Comparison of ENCODE assay signal across 24 cellular contexts in genomic region chr16:27083861-27084261, GRCh38. TPM values are rescaled to one million over a fixed set of nuclear protein-coding genes. Genes with fewer than 3 reads are reported as not detected.
DNase-seq lines count a peak whose midpoint lies in the region; ATAC-seq and TF ChIP-seq lines count a peak whose summit lies in the region.
"Had no signal": no experiment of that assay in that cellular context is flagged by ENCODE, and none has a peak within 500 bp of the region (broad histone marks: within the 10 kb centered on the region; RNA-seq: fewer than 3 reads in every experiment).

No MANE protein-coding gene starts in this region.

- no peak overlapping the region for H2BK5ac ChIP-seq in neuronal stem cell (ENCODE audit: low read length)

- 32 to 40% methylated on average over 11 of the region's 11 CpGs for WGBS in heart right ventricle, 2 donors
- no CpG with 5 or more reads among the region's 11 CpGs for WGBS in neuronal stem cell (ENCODE audit: extremely low coverage in 2 of 2, insufficient read length in 2 of 2, insufficient replicate concordance in 1 of 2), 2 donors

- no peak for TF ChIP-seq RAD21 in HCT116 (IDR thresholded peaks at IDR 0.05; ENCODE audit: low read depth)

- no peak overlapping the region for H3K23ac ChIP-seq in neuronal stem cell (ENCODE audit: low read depth, low read length, poor library complexity)

- DNase-seq in HCT116 (ENCODE audit: low read depth, low spot score) = no peak
- DNase-seq in SJCRH30 = peak; percentile 10 to 48
- DNase-seq in heart right ventricle = peak; percentile 16 to 31
- peak; percentile 52 for DNase-seq in neuronal stem cell (ENCODE audit: low spot score)
- DNase-seq in activated CD4-positive, alpha-beta T cell treated with anti-CD3 and anti-CD28 coated beads, Interleukin-2, amount 10 ng/mL, durations not matched to agents 7 days and 5 days = no peak
- DNase-seq in mucosa of gallbladder (ENCODE audit: low spot score) = no peak
- DNase-seq: activated CD4-positive, CD25-positive, alpha-beta regulatory T cell treated with anti-CD3 and anti-CD28 coated beads, Interleukin-2, amount 50 U/mL, for 72 hours; brain microvascular endothelial cell; dermis blood vessel endothelial cell; gastrocnemius medialis; GDM1; naive thymus-derived CD8-positive, alpha-beta T cell; NCI-H187; NCI-H510A treated with DMSO at 0.1 percent for 48 hours; OCI-M1 had no signal

- H3K4me3 Mint-ChIP-seq in activated T-helper 17 cell treated with anti-CD3 and anti-CD28 coated beads, Interleukin-2, amount 50 U/mL, for 72 hours = no peak overlapping the region
- no peak overlapping the region for H3K4me3 Mint-ChIP-seq in activated CD4-positive, alpha-beta T cell treated with anti-CD3 and anti-CD28 coated beads, Interleukin-2, amount 10 ng/mL, durations not matched to agents 7 days and 5 days
- H3K4me3 Mint-ChIP-seq: activated T-helper 1 cell treated with anti-CD3 and anti-CD28 coated beads, Interleukin-12 subunit alpha, Interleukin-12 subunit beta, Interleukin-2, Interleukin-4 antibody, amounts not matched to agents 30 ng/mL and 10 ng/mL and 1 ng/mL, durations not matched to agents 14 hours and 24 hours and 36 hours; IgD-negative memory B cell; naive thymus-derived CD8-positive, alpha-beta T cell had no signal

- H2BK120ac ChIP-seq in neuronal stem cell (ENCODE audit: low read depth, low read length) = no peak overlapping the region

- H3K9ac ChIP-seq in HCT116 (ENCODE audit: low read length) (no peak overlapping the region), neuronal stem cell (ENCODE audit: low read depth, low read length, poor library complexity) (no peak overlapping the region)
- H3K9ac ChIP-seq: BLaER1 had no signal

- H3K9me3 ChIP-seq in HCT116 (ENCODE audit: control insufficient read depth in 1 of 2, insufficient read depth in 1 of 2, low read depth in 1 of 2, low read length in 2 of 2) = no peaks in the 10 kb centered on the region
- H3K9me3 ChIP-seq in SJCRH30 (replicated peaks) = no peaks in the 10 kb centered on the region
- H3K9me3 ChIP-seq in heart right ventricle = no peaks in the 10 kb centered on the region
- no peaks in the 10 kb centered on the region for H3K9me3 ChIP-seq in neuronal stem cell (replicated peaks in 1 of 2; ENCODE audit: control insufficient read depth in 2 of 2, insufficient read depth in 1 of 2, low read depth in 1 of 2, low read length in 2 of 2)
- H3K9me3 ChIP-seq: BLaER1, gastrocnemius medialis, prostate gland, SJSA1 had no signal

- no peak overlapping the region for H4K8ac ChIP-seq in neuronal stem cell (ENCODE audit: low read depth, low read length)

- no peak overlapping the region for H3K4me2 ChIP-seq in HCT116 (ENCODE audit: low read length)
- peak overlapping the region; percentile 37 for H3K4me2 ChIP-seq in neuronal stem cell (ENCODE audit: insufficient read depth, low read length, poor library complexity, severe bottlenecking)
- H3K4me2 ChIP-seq: BLaER1 had no signal

- H3K9me2 ChIP-seq in HCT116 (ENCODE audit: insufficient read depth) = no peaks in the 10 kb centered on the region

- peaks cover 8% of the 10 kb centered on the region; the same call in 1 of the 2 replicates for H3K27me3 ChIP-seq in HCT116 (ENCODE audit: insufficient read depth, low read length)
- H3K27me3 ChIP-seq in SJCRH30 = peaks cover 8% of the 10 kb centered on the region; the same call in 1 of the 2 replicates
- peaks cover 5 to 72% (median 51%) of the 10 kb centered on the region in 7 donors for H3K27me3 ChIP-seq in heart right ventricle
- no peaks in the 10 kb centered on the region for H3K27me3 ChIP-seq in neuronal stem cell (ENCODE audit: control insufficient read depth in 3 of 3, insufficient read depth in 3 of 3, low read depth in 1 of 3, low read length in 3 of 3)
- H3K27me3 ChIP-seq: BLaER1, brain microvascular endothelial cell, gastrocnemius medialis had no signal

- H2AFZ ChIP-seq in HCT116 (ENCODE audit: low read depth, low read length, poor library complexity, severe bottlenecking) (no peak overlapping the region), neuronal stem cell (ENCODE audit: low read length) (peak overlapping the region; percentile 80)

- ATAC-seq in HCT116 (peak; percentile 83), heart right ventricle (peak in 6 of 8 donors; percentile 35 to 75 (median 62))
- no peak for ATAC-seq in activated T-helper 17 cell treated with anti-CD3 and anti-CD28 coated beads, Interleukin-2, amount 50 U/mL, for 72 hours (replicated peaks)
- ATAC-seq: gastrocnemius medialis; naive thymus-derived CD8-positive, alpha-beta T cell had no signal

- no peak overlapping the region for H4K91ac ChIP-seq in neuronal stem cell (ENCODE audit: low read depth, low read length, poor library complexity)

- no peak overlapping the region for H2BK12ac ChIP-seq in neuronal stem cell (ENCODE audit: low read length)

- intact Hi-C loops in HCT116 (cut with micrococcal nuclease) (no loop called here), heart right ventricle (cut with DNase I) (loop anchor here in 1 of 10 donors (10.0 kb wide), 1 partner anchor 59 kb away; no protein-coding TSS in a partner anchor)

- no peak overlapping the region for H2BK15ac ChIP-seq in neuronal stem cell (ENCODE audit: low read length)

- no peaks in the 10 kb centered on the region for H3K79me2 ChIP-seq in HCT116 (ENCODE audit: insufficient read depth, low read length)

- H3K4me1 ChIP-seq in HCT116 (ENCODE audit: control insufficient read depth in 1 of 2, insufficient read depth in 2 of 2, low read length in 2 of 2) (no peaks in the 10 kb centered on the region), SJCRH30 (no peaks in the 10 kb centered on the region), heart right ventricle (no peaks in the 10 kb centered on the region), neuronal stem cell (ENCODE audit: control insufficient read depth in 2 of 2, insufficient read depth in 1 of 2, low read depth in 1 of 2, low read length in 2 of 2) (peaks cover 5 to 13% of the 10 kb centered on the region in 2 donors)
- H3K4me1 ChIP-seq: BLaER1, gastrocnemius medialis, prostate gland, SJSA1 had no signal

- H3K27ac Mint-ChIP-seq in activated T-helper 17 cell treated with anti-CD3 and anti-CD28 coated beads, Interleukin-2, amount 50 U/mL, for 72 hours = no peak overlapping the region
- no peak overlapping the region for H3K27ac Mint-ChIP-seq in activated CD4-positive, alpha-beta T cell treated with anti-CD3 and anti-CD28 coated beads, Interleukin-2, amount 10 ng/mL, durations not matched to agents 7 days and 5 days
- H3K27ac Mint-ChIP-seq: activated T-helper 1 cell treated with anti-CD3 and anti-CD28 coated beads, Interleukin-12 subunit alpha, Interleukin-12 subunit beta, Interleukin-2, Interleukin-4 antibody, amounts not matched to agents 30 ng/mL and 10 ng/mL and 1 ng/mL, durations not matched to agents 14 hours and 24 hours and 36 hours; naive thymus-derived CD8-positive, alpha-beta T cell had no signal

- H3K14ac ChIP-seq in neuronal stem cell (ENCODE audit: low read length) = no peak overlapping the region

- no peak for TF ChIP-seq CTCF in HCT116 (IDR thresholded peaks at IDR 0.05 in 2 of 3, conservative IDR thresholded peaks at IDR 0.05 in 1 of 3; ENCODE audit: borderline replicate concordance in 1 of 3, insufficient read depth in 1 of 3, low read depth in 2 of 3, low read length in 2 of 3)
- no peak for TF ChIP-seq CTCF in heart right ventricle (IDR thresholded peaks at IDR 0.05)

- H3K27ac ChIP-seq in HCT116 (ENCODE audit: low read depth, low read length) (no peak overlapping the region), SJCRH30 (no peak overlapping the region), heart right ventricle (peak overlapping the region in 5 of 10 donors; percentile 7 to 52 (median 30)), neuronal stem cell (replicated peaks; ENCODE audit: low read length) (no peak overlapping the region)
- H3K27ac ChIP-seq: BLaER1, brain microvascular endothelial cell, gastrocnemius medialis, prostate gland, SJSA1 had no signal

- H3K4ac ChIP-seq in neuronal stem cell (ENCODE audit: low read length) = no peak overlapping the region

- no peaks in the 10 kb centered on the region for H3K36me3 ChIP-seq in HCT116 (ENCODE audit: control insufficient read depth in 1 of 2, insufficient read depth in 2 of 2, low read length in 2 of 2)
- no peaks in the 10 kb centered on the region for H3K36me3 ChIP-seq in SJCRH30
- no peaks in the 10 kb centered on the region for H3K36me3 ChIP-seq in heart right ventricle
- no peaks in the 10 kb centered on the region for H3K36me3 ChIP-seq in neuronal stem cell (replicated peaks in 1 of 2; ENCODE audit: control insufficient read depth in 2 of 2, insufficient read depth in 2 of 2, low read length in 2 of 2)
- H3K36me3 ChIP-seq: BLaER1, brain microvascular endothelial cell, gastrocnemius medialis, prostate gland, SJSA1 had no signal

- no TSS peak for BruUV-seq in HCT116 (replicated peaks; lab: Mats Ljungman, UMichigan)

- no peaks in the 10 kb centered on the region for H4K20me1 ChIP-seq in HCT116 (ENCODE audit: insufficient read depth)
- H4K20me1 ChIP-seq: BLaER1 had no signal

- H3K36me3 Mint-ChIP-seq in activated T-helper 17 cell treated with anti-CD3 and anti-CD28 coated beads, Interleukin-2, amount 50 U/mL, for 72 hours (ENCODE audit: low read depth) = no peaks in the 10 kb centered on the region
- H3K36me3 Mint-ChIP-seq in activated CD4-positive, alpha-beta T cell treated with anti-CD3 and anti-CD28 coated beads, Interleukin-2, amount 10 ng/mL, durations not matched to agents 7 days and 5 days (ENCODE audit: low read depth) = no peaks in the 10 kb centered on the region
- H3K36me3 Mint-ChIP-seq: IgD-negative memory B cell had no signal

- POLR2A ChIA-PET in HCT116 (lab: Charles Lee) = no interaction called here
- POLR2A ChIA-PET in activated CD4-positive, alpha-beta T cell treated with anti-CD3 and anti-CD28 coated beads, Interleukin-2, amount 10 ng/mL, durations not matched to agents 7 days and 5 days (lab: Charles Lee) = no interaction called here

- H3K79me1 ChIP-seq in neuronal stem cell (ENCODE audit: low read depth, low read length) = no peaks in the 10 kb centered on the region

- no peak for TF ChIP-seq POLR2A in HCT116 (IDR thresholded peaks at IDR 0.05; ENCODE audit: borderline replicate concordance, extremely low read depth, insufficient read depth, insufficient read length)

- CTCF ChIA-PET in HCT116 (lab: Charles Lee) = interaction anchor here (1.5 kb wide), 1 partner anchor 26 kb away, joined by 6 read pairs; no protein-coding TSS in a partner anchor
- CTCF ChIA-PET in activated CD4-positive, alpha-beta T cell treated with anti-CD3 and anti-CD28 coated beads, Interleukin-2, amount 10 ng/mL, durations not matched to agents 7 days and 5 days (lab: Charles Lee) = no interaction called here

- RAD21 ChIA-PET in HCT116 (lab: Charles Lee; ENCODE audit: low non-redundant PET in 1 of 2, low total read pairs in 2 of 2, uncharacterized antibody in 2 of 2, unreplicated experiment in 2 of 2) = no interaction called here

- H3K18ac ChIP-seq in neuronal stem cell (ENCODE audit: low read length) = peak overlapping the region; percentile 72

- no peak overlapping the region for H3K4me3 ChIP-seq in HCT116 (replicated peaks in 1 of 2; ENCODE audit: low read depth in 1 of 2, low read length in 2 of 2)
- no peak overlapping the region for H3K4me3 ChIP-seq in SJCRH30
- H3K4me3 ChIP-seq in heart right ventricle = no peak overlapping the region
- no peak overlapping the region for H3K4me3 ChIP-seq in neuronal stem cell (ENCODE audit: low read length in 2 of 2)
- H3K4me3 ChIP-seq: BLaER1, gastrocnemius medialis, prostate gland, SJSA1 had no signal

- peaks cover 39% of the 10 kb centered on the region for H3K27me3 Mint-ChIP-seq in activated T-helper 17 cell treated with anti-CD3 and anti-CD28 coated beads, Interleukin-2, amount 50 U/mL, for 72 hours
- peaks cover 2% of the 10 kb centered on the region for H3K27me3 Mint-ChIP-seq in activated CD4-positive, alpha-beta T cell treated with anti-CD3 and anti-CD28 coated beads, Interleukin-2, amount 10 ng/mL, durations not matched to agents 7 days and 5 days

- H3K4me1 Mint-ChIP-seq in activated T-helper 17 cell treated with anti-CD3 and anti-CD28 coated beads, Interleukin-2, amount 50 U/mL, for 72 hours = no peaks in the 10 kb centered on the region
- no peaks in the 10 kb centered on the region for H3K4me1 Mint-ChIP-seq in activated CD4-positive, alpha-beta T cell treated with anti-CD3 and anti-CD28 coated beads, Interleukin-2, amount 10 ng/mL, durations not matched to agents 7 days and 5 days
- H3K4me1 Mint-ChIP-seq: IgD-negative memory B cell had no signal

- no peak overlapping the region for H2AK5ac ChIP-seq in neuronal stem cell (ENCODE audit: low read depth, low read length)

- H3K9me3 Mint-ChIP-seq in activated T-helper 17 cell treated with anti-CD3 and anti-CD28 coated beads, Interleukin-2, amount 50 U/mL, for 72 hours = no peaks in the 10 kb centered on the region
- no peaks in the 10 kb centered on the region for H3K9me3 Mint-ChIP-seq in activated CD4-positive, alpha-beta T cell treated with anti-CD3 and anti-CD28 coated beads, Interleukin-2, amount 10 ng/mL, durations not matched to agents 7 days and 5 days
- H3K9me3 Mint-ChIP-seq: activated T-helper 1 cell treated with anti-CD3 and anti-CD28 coated beads, Interleukin-12 subunit alpha, Interleukin-12 subunit beta, Interleukin-2, Interleukin-4 antibody, amounts not matched to agents 30 ng/mL and 10 ng/mL and 1 ng/mL, durations not matched to agents 14 hours and 24 hours and 36 hours; naive thymus-derived CD8-positive, alpha-beta T cell had no signal

RNA-seq across cellular contexts. Expression of gene C16orf82, which starts 17.1 kb away (rescaled TPM):
- not detected for total RNA-seq in HCT116 (2021; ENCODE audit: unreplicated experiment)
- polyA plus RNA-seq in HCT116 (2012) = not detected in 2 replicates
- total RNA-seq in SJCRH30 (2014; rRNA removed; shearing (Covaris generic)) = not detected in 2 replicates
- total RNA-seq in heart right ventricle = not detected
- not detected for polyA plus RNA-seq in heart right ventricle
- 0.78 TPM for polyA plus RNA-seq in neuronal stem cell (2013, experiment 1 of 2)
- 0.76 TPM for polyA plus RNA-seq in neuronal stem cell (2013, experiment 2 of 2)
- total RNA-seq in activated T-helper 17 cell treated with anti-CD3 and anti-CD28 coated beads, Interleukin-2, amount 50 U/mL, for 72 hours = not detected
- total RNA-seq in activated CD4-positive, alpha-beta T cell treated with anti-CD3 and anti-CD28 coated beads, Interleukin-2, amount 10 ng/mL, durations not matched to agents 7 days and 5 days = not detected
- total RNA-seq in mucosa of gallbladder = not detected
- total RNA-seq: activated CD8-positive, alpha-beta memory T cell treated with anti-CD3 and anti-CD28 coated beads for 36 hours; activated T-helper 1 cell treated with anti-CD3 and anti-CD28 coated beads, Interleukin-12 subunit alpha, Interleukin-12 subunit beta, Interleukin-2, Interleukin-4 antibody, amounts not matched to agents 30 ng/mL and 10 ng/mL and 1 ng/mL, durations not matched to agents 14 hours and 24 hours and 36 hours; dermis blood vessel endothelial cell; epithelial cell of proximal tubule; gastrocnemius medialis; lung microvascular endothelial cell; naive thymus-derived CD8-positive, alpha-beta T cell; SJSA1 had no signal
- polyA plus RNA-seq: IgD-negative memory B cell; naive thymus-derived CD8-positive, alpha-beta T cell had no signal

Comparison
In these comparisons a context has a peak if more than half of its experiments do, and no peak if none do; other contexts are left out.
1. DNase-seq: peak in SJCRH30 (2 of 2), heart right ventricle (2 of 2) and neuronal stem cell (single experiment); none in HCT116 (single experiment), activated CD4-positive, alpha-beta T cell treated with anti-CD3 and anti-CD28 coated beads, Interleukin-2, amount 10 ng/mL, durations not matched to agents 7 days and 5 days (single experiment) and mucosa of gallbladder (single experiment).